In the genomic region with DNA sequence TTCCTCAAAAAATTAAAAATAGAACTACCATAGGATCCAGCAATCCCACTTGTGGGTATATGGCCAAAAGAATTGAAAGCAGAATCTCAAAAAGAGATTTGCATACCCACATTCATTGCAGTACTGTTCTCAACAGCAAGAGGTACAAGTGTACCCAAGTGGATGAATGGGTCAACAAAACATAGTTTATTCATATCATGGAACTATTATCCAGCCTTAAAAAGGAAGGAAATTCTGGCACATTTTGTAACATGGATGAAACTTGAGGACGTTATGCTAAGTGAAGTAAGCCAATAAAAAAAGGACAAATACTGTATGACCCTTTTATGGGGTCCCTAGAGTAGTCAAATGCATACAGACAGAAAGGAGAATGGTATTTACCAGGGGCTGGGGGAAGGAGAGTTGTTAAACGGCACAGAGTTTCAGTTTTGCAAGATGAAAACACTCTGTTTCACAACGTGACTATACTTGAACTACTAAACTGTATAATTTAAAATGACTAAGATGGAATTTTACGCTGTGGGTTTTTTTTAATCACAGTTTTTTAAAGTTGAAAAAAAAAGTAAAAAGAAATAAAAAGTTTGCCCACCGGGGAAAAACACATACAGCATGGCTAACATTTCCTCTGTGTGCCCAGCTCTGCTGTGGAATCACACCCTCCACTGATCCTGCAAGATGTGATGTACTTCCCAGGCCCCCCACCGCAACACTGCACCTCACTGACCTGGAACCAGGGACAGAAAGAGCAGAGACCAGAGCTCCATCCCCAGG, we compare ENCODE assay signal across 8 cellular contexts. TPM values are rescaled to one million over a fixed set of nuclear protein-coding genes. Genes with fewer than 3 reads are reported as not detected.
DNase-seq lines count a peak whose midpoint lies in the region; ATAC-seq and TF ChIP-seq lines count a peak whose summit lies in the region.
"Had no signal": no experiment of that assay in that cellular context is flagged by ENCODE, and none has a peak within 500 bp of the region (broad histone marks: within the 10 kb centered on the region; RNA-seq: fewer than 3 reads in every experiment).

No MANE protein-coding gene starts in this region.

- peaks cover 0 to 8% of the 10 kb centered on the region in 2 donors for H3K4me1 ChIP-seq in left lung

- no peak overlapping the region for H3K27ac ChIP-seq in left lung

- ATAC-seq in GM18511 (IDR thresholded peaks at IDR 0.05; ENCODE audit: unreplicated experiment), result peak; percentile 83
- ATAC-seq in GM19468 (IDR thresholded peaks at IDR 0.05; ENCODE audit: extremely low read depth, unreplicated experiment), result peak; percentile 53
- ATAC-seq in HG03135 (IDR thresholded peaks at IDR 0.05; ENCODE audit: unreplicated experiment), result peak; percentile 71
- ATAC-seq in left lung, result peak; percentile 42

- TF ChIP-seq CTCF in left lung (IDR thresholded peaks at IDR 0.05), result no peak

- no peaks in the 10 kb centered on the region for H3K36me3 ChIP-seq in left lung

- H3K4me3 ChIP-seq in left lung, result no peak overlapping the region

- no peaks in the 10 kb centered on the region for H3K9me3 ChIP-seq in left lung

- no peaks in the 10 kb centered on the region for H3K27me3 ChIP-seq in left lung

- intact Hi-C loops in left lung (cut with DNase I), result no loop called here

- no peak for DNase-seq in left lung
- DNase-seq in HT-29 (ENCODE audit: low spot score), result no peak
- DNase-seq in NCI-H2196 (lab: John Stamatoyannopoulos, UW; ENCODE audit: unreplicated experiment), result no peak
- DNase-seq in stimulated activated CD4-positive, alpha-beta T cell treated with anti-CD3 and anti-CD28 coated beads, Interleukin-4, amount 100 ng/mL, for 1 hour, result no peak
- DNase-seq: hypothalamus had no signal

RNA-seq across cellular contexts. Expression of gene TVP23A, which starts 6.1 kb away (rescaled TPM):
- under 1 TPM; 0.47 to 0.85 TPM for total RNA-seq in left lung
- not detected in 2 replicates for total RNA-seq in HT-29 (2014; rRNA removed; shearing (Covaris generic))
